In the genomic region with DNA sequence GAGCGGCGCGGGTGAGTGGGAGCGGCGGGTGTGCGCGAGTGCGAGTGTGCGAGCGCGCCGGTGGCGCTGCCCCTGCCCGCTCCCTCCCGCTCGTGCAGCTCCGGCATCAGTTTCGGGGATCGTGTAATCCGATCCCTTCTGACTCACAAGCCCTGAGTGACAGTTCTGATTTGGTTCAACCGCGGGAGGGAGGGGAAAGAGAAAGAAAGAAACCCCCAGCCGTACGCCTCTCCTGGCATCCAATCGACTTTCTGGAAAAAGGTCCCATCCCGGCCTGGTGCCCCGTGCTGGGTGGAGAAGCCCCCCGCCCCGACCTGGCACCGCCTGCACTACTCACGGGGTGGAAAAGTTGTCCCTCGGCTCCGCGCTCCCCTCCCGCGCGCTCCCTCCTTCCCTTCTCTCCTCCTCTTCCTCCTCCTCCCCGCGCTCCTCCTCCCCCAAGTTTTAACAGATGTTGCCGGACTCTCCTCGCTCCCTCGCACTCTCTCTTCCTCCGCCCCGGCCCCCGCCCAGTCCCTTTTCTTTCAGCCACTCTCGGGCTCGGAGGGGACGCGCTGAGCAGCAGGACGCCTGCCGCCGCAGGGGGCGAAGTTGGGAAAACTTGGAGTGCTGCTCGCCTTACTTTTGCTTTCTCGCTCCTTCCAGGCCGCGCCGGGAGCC, we compare ENCODE assay signal across 8 cellular contexts. TPM values are rescaled to one million over a fixed set of nuclear protein-coding genes. Genes with fewer than 3 reads are reported as not detected.
DNase-seq lines count a peak whose midpoint lies in the region; ATAC-seq and FAIRE-seq lines count a peak whose summit lies in the region.

A gene (minus strand): TSS at position 48 of the 660 bp plus-strand sequence. CDS start 13,956 bp downstream, outside the sequence.

- H3K36me3 Mint-ChIP-seq in CD4-positive, CD25-positive, alpha-beta regulatory T cell, result no peaks in the 10 kb centered on the region
- H3K36me3 Mint-ChIP-seq in T-cell, result no peaks in the 10 kb centered on the region

- peaks cover 81% of the 10 kb centered on the region for H3K27me3 Mint-ChIP-seq in CD4-positive, CD25-positive, alpha-beta regulatory T cell
- H3K27me3 Mint-ChIP-seq in T-cell, result peaks cover 48 to 63% of the 10 kb centered on the region in 2 donors

- peak within 1 kb of the TSS in 3 of 4 donors; percentile 69 to 92 (median 79) for H3K4me3 Mint-ChIP-seq in CD4-positive, CD25-positive, alpha-beta regulatory T cell
- peak within 1 kb of the TSS; percentile 67 to 85 (median 71) for H3K4me3 Mint-ChIP-seq in T-cell

- H3K4me3 ChIP-seq in CD4-positive, CD25-positive, alpha-beta regulatory T cell (ENCODE audit: low read depth, low read length), result no peak within 1 kb of the TSS
- H3K4me3 ChIP-seq in subcutaneous abdominal adipose tissue (ENCODE audit: low read depth in 1 of 5, low read length in 5 of 5), result peak within 1 kb of the TSS; percentile 73 to 90 (median 83)

- no peak within 1 kb of the TSS for H3K27ac ChIP-seq in CD4-positive, CD25-positive, alpha-beta regulatory T cell (ENCODE audit: insufficient read depth, low read length, poor library complexity, severe bottlenecking)
- peak within 1 kb of the TSS; percentile 69 for H3K27ac ChIP-seq in subcutaneous abdominal adipose tissue (ENCODE audit: low read depth, low read length)

- H3K9ac ChIP-seq in subcutaneous abdominal adipose tissue (ENCODE audit: low read length in 5 of 5), result peak within 1 kb of the TSS in 4 of 5 donors; percentile 53 to 76 (median 60)

- peaks cover 0 to 5% (median 2%) of the 10 kb centered on the region in 7 donors for H3K9me3 Mint-ChIP-seq in CD4-positive, CD25-positive, alpha-beta regulatory T cell
- H3K9me3 Mint-ChIP-seq in T-cell, result no peaks in the 10 kb centered on the region

- H3K9me3 ChIP-seq in CD4-positive, CD25-positive, alpha-beta regulatory T cell (ENCODE audit: control insufficient read depth in 2 of 2, low read length in 2 of 2), result no peaks in the 10 kb centered on the region
- H3K9me3 ChIP-seq in subcutaneous abdominal adipose tissue (ENCODE audit: control insufficient read depth in 5 of 5, low read length in 5 of 5), result no peaks in the 10 kb centered on the region

- CTCF ChIA-PET in T-cell (lab: Charles Lee), result no interaction called here

- ATAC-seq in CD4-positive, CD25-positive, alpha-beta regulatory T cell (ENCODE audit: low read depth in 2 of 2), result no peak
- peak; percentile 70 for ATAC-seq in GM18907 (IDR thresholded peaks at IDR 0.05; ENCODE audit: unreplicated experiment)
- peak; percentile 72 for ATAC-seq in HG03342 (IDR thresholded peaks at IDR 0.05; ENCODE audit: unreplicated experiment)
- ATAC-seq in T-cell (replicated peaks in 1 of 4), result no peak
- ATAC-seq in GM19324 (IDR thresholded peaks at IDR 0.05; ENCODE audit: low FRiP score, unreplicated experiment), result no peak

- peak; percentile 18 for FAIRE-seq in endometrium (lab: Jason Lieb, UNC)

- H3K4me1 Mint-ChIP-seq in CD4-positive, CD25-positive, alpha-beta regulatory T cell, result peaks cover 0 to 15% (median 5%) of the 10 kb centered on the region in 4 donors
- H3K4me1 Mint-ChIP-seq in T-cell, result peaks cover 17 to 18% (median 17%) of the 10 kb centered on the region in 3 donors

- POLR2A ChIA-PET in T-cell (lab: Charles Lee), result no interaction called here

- H3K36me3 ChIP-seq in CD4-positive, CD25-positive, alpha-beta regulatory T cell (ENCODE audit: control insufficient read depth, insufficient read depth, low read length), result no peaks in the 10 kb centered on the region
- H3K36me3 ChIP-seq in subcutaneous abdominal adipose tissue (ENCODE audit: control insufficient read depth in 5 of 5, insufficient read depth in 5 of 5, low read length in 5 of 5), result no peaks in the 10 kb centered on the region

- peaks cover 11% of the 10 kb centered on the region for H3K4me1 ChIP-seq in CD4-positive, CD25-positive, alpha-beta regulatory T cell (ENCODE audit: control insufficient read depth, insufficient read depth, low read length, poor library complexity, severe bottlenecking)
- peaks cover 2 to 45% (median 33%) of the 10 kb centered on the region in 5 donors for H3K4me1 ChIP-seq in subcutaneous abdominal adipose tissue (ENCODE audit: control insufficient read depth in 5 of 5, insufficient read depth in 5 of 5, low read length in 5 of 5)

- H3K27me3 ChIP-seq in CD4-positive, CD25-positive, alpha-beta regulatory T cell (ENCODE audit: control insufficient read depth, insufficient read depth, low read length), result peaks cover 31% of the 10 kb centered on the region
- H3K27me3 ChIP-seq in subcutaneous abdominal adipose tissue (ENCODE audit: control insufficient read depth in 5 of 5, insufficient read depth in 4 of 5, low read length in 5 of 5), result peaks cover 0 to 27% (median 13%) of the 10 kb centered on the region in 5 donors

- H3K27ac Mint-ChIP-seq in CD4-positive, CD25-positive, alpha-beta regulatory T cell, result no peak within 1 kb of the TSS
- H3K27ac Mint-ChIP-seq in T-cell, result peak within 1 kb of the TSS in 1 of 2 donors; percentile 19

- peak in 1 of 3 donors; percentile 3 for DNase-seq in CD4-positive, CD25-positive, alpha-beta regulatory T cell
- no peak for DNase-seq in T-cell
- peak; percentile 62 for DNase-seq in medulla oblongata (ENCODE audit: extremely low spot score)

RNA-seq across cellular contexts. Expression of the gene that starts here (rescaled TPM):
- total RNA-seq in CD4-positive, CD25-positive, alpha-beta regulatory T cell, result not detected
- not detected for polyA plus RNA-seq in CD4-positive, CD25-positive, alpha-beta regulatory T cell
- total RNA-seq in T-cell, result under 1 TPM in 4 of 5 donors, not detected in 1; 0.10 to 0.79 (median 0.32) TPM

Comparison
In these comparisons a context has a peak if more than half of its experiments do, and no peak if none do; other contexts are left out.
1. ATAC-seq: peak in GM18907 (single experiment) and HG03342 (single experiment); none in CD4-positive, CD25-positive, alpha-beta regulatory T cell (0 of 2), T-cell (0 of 4) and GM19324 (single experiment).